Comparison of ENCODE assay signal across 1 cellular context in the genomic region with DNA sequence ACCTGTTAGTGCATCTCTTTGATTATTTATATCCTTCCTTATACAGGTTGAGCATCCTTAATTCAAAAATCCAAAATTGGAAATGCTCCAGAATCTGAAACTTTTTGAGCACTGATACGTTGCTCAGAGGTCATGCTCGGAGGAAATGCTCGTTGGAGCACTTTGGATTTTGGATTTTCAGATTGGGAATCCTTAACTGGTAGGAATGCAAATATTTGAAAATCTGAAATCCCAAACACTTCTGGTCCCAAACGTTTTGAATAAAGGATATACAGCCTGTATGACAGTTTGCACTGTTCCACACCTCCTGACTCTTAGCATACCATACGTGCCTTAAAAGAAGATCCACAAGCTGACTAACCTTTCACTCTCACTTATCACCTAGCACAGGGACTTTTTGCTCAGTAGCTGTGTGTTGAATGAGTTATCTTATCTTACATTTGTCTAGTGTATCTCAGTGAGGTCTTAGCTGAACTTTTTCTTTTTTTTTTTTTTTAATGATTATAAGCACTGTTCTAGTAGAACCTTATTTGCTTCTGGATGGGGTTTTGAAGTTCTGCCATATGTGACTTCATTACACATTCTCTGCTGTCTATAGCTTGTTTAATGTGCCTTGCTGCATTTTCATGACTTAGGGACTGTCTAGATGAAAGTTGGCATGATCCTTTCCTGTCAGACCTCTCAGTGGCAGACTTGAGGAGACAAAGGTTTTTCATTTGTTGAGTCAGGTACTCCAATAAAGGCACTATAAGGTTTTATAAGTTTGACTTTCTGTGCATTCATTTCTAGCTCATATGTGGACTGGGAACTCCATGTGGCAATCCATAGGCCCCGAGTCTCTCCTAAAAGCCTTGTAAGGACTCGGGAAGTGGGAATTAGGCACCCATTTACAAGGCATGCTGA.
TF ChIP-seq lines count a peak whose summit lies in the region.

No MANE protein-coding gene starts in this region.

TF ChIP-seq in K562, 482 proteins besides CTCF, POLR2A, EP300 and RAD21 (continued from another document):
- TF ChIP-seq ZNF217 (CRISPR knock-in tag; IDR thresholded peaks at IDR 0.05) (no peak), VEZF1 (CRISPR knock-in tag; IDR thresholded peaks at IDR 0.05) (no peak), ARHGAP35 (IDR thresholded peaks at IDR 0.05; ENCODE audit: partially characterized antibody) (no peak), SP1 (CRISPR knock-in tag; IDR thresholded peaks at IDR 0.05) (no peak), CREB3L1 (IDR thresholded peaks at IDR 0.05; ENCODE audit: borderline replicate concordance, low read depth) (no peak), KDM4B (IDR thresholded peaks at IDR 0.05; ENCODE audit: borderline replicate concordance in 2 of 2, low read depth in 1 of 2) (no peak), FOXK2 (conservative IDR thresholded peaks at IDR 0.05 in 1 of 2, IDR thresholded peaks at IDR 0.05 in 1 of 2; ENCODE audit: low read depth in 2 of 2) (no peak), ESRRA (IDR thresholded peaks at IDR 0.05; ENCODE audit: borderline replicate concordance, low read depth) (no peak), KAT7 (CRISPR knock-in tag; IDR thresholded peaks at IDR 0.05; ENCODE audit: borderline replicate concordance) (no peak), EGR1 (conservative IDR thresholded peaks at IDR 0.05) (no peak), LEF1 (IDR thresholded peaks at IDR 0.05) (no peak), DNMT1 (IDR thresholded peaks at IDR 0.05) (no peak), ZKSCAN1 (IDR thresholded peaks at IDR 0.05; ENCODE audit: low read depth, low read length) (no peak), MAFG (tag; conservative IDR thresholded peaks at IDR 0.05) (no peak), GTF2E2 (tag; IDR thresholded peaks at IDR 0.05) (no peak), PHB2 (IDR thresholded peaks at IDR 0.05; ENCODE audit: low read depth) (no peak), SRSF9 (IDR thresholded peaks at IDR 0.05; ENCODE audit: borderline replicate concordance, low read depth, low read length) (no peak), HDAC6 (IDR thresholded peaks at IDR 0.05; ENCODE audit: low read depth, low read length) (no peak), ZNF184 (CRISPR knock-in tag; IDR thresholded peaks at IDR 0.05) (no peak), RERE (CRISPR knock-in tag; IDR thresholded peaks at IDR 0.05; ENCODE audit: borderline replicate concordance) (no peak), ZNF436 (CRISPR knock-in tag; IDR thresholded peaks at IDR 0.05) (no peak), SAFB (IDR thresholded peaks at IDR 0.05; ENCODE audit: borderline replicate concordance, low read depth, low read length) (no peak), MEIS2 (IDR thresholded peaks at IDR 0.05; ENCODE audit: partially characterized antibody) (peak; percentile 36), SRSF3 (IDR thresholded peaks at IDR 0.05; ENCODE audit: insufficient read depth, low read length) (no peak), HLTF (IDR thresholded peaks at IDR 0.05) (0 out of 2 replicates have a peak, but pooled peaks have one; percentile 31), CAMTA2 (CRISPR knock-in tag; conservative IDR thresholded peaks at IDR 0.05) (no peak), FUS (optimal IDR thresholded peaks at IDR 0.05; ENCODE audit: low read depth, low read length) (no peak), EP400 (IDR thresholded peaks at IDR 0.05) (no peak), MED1 (CRISPR knock-in tag; IDR thresholded peaks at IDR 0.05; ENCODE audit: borderline replicate concordance) (no peak), THRA (IDR thresholded peaks at IDR 0.05) (no peak), MCM3 (IDR thresholded peaks at IDR 0.05) (no peak), ZEB2 (IDR thresholded peaks at IDR 0.05) (peak; percentile 66; the same call in 1 of the 2 replicates), U2AF2 (optimal IDR thresholded peaks at IDR 0.05; ENCODE audit: low read depth, low read length) (no peak), ZNF76 (CRISPR knock-in tag; IDR thresholded peaks at IDR 0.05; ENCODE audit: borderline replicate concordance) (no peak), ARID1B (IDR thresholded peaks at IDR 0.05) (peak; percentile 83), CBX5 (IDR thresholded peaks at IDR 0.05; ENCODE audit: borderline replicate concordance, low read depth) (no peak), BCOR (IDR thresholded peaks at IDR 0.05) (no peak), CEBPB (tag; IDR thresholded peaks at IDR 0.05) (no peak), ZNF280B (CRISPR knock-in tag; IDR thresholded peaks at IDR 0.05) (no peak), DPF2 (IDR thresholded peaks at IDR 0.05) (peak; percentile 70), WHSC1 (IDR thresholded peaks at IDR 0.05; ENCODE audit: low read length) (no peak)
- TF ChIP-seq, protein P1, sequence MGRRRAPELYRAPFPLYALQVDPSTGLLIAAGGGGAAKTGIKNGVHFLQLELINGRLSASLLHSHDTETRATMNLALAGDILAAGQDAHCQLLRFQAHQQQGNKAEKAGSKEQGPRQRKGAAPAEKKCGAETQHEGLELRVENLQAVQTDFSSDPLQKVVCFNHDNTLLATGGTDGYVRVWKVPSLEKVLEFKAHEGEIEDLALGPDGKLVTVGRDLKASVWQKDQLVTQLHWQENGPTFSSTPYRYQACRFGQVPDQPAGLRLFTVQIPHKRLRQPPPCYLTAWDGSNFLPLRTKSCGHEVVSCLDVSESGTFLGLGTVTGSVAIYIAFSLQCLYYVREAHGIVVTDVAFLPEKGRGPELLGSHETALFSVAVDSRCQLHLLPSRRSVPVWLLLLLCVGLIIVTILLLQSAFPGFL (CRISPR knock-in tag; IDR thresholded peaks at IDR 0.05), result no peak
- TF ChIP-seq, protein P2, sequence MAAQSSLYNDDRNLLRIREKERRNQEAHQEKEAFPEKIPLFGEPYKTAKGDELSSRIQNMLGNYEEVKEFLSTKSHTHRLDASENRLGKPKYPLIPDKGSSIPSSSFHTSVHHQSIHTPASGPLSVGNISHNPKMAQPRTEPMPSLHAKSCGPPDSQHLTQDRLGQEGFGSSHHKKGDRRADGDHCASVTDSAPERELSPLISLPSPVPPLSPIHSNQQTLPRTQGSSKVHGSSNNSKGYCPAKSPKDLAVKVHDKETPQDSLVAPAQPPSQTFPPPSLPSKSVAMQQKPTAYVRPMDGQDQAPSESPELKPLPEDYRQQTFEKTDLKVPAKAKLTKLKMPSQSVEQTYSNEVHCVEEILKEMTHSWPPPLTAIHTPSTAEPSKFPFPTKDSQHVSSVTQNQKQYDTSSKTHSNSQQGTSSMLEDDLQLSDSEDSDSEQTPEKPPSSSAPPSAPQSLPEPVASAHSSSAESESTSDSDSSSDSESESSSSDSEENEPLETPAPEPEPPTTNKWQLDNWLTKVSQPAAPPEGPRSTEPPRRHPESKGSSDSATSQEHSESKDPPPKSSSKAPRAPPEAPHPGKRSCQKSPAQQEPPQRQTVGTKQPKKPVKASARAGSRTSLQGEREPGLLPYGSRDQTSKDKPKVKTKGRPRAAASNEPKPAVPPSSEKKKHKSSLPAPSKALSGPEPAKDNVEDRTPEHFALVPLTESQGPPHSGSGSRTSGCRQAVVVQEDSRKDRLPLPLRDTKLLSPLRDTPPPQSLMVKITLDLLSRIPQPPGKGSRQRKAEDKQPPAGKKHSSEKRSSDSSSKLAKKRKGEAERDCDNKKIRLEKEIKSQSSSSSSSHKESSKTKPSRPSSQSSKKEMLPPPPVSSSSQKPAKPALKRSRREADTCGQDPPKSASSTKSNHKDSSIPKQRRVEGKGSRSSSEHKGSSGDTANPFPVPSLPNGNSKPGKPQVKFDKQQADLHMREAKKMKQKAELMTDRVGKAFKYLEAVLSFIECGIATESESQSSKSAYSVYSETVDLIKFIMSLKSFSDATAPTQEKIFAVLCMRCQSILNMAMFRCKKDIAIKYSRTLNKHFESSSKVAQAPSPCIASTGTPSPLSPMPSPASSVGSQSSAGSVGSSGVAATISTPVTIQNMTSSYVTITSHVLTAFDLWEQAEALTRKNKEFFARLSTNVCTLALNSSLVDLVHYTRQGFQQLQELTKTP (IDR thresholded peaks at IDR 0.05; ENCODE audit: low read depth in 1 of 2, partially characterized antibody in 2 of 2), result no peak
TF ChIP-seq in K562: peak in this region for 25.
